ENCODE assay signal across 8 cellular contexts in genomic region chr15:59437473-59437776, GRCh38. TPM values are rescaled to one million over a fixed set of nuclear protein-coding genes. Genes with fewer than 3 reads are reported as not detected.
DNase-seq lines count a peak whose midpoint lies in the region; ATAC-seq and TF ChIP-seq lines count a peak whose summit lies in the region.

No MANE protein-coding gene starts in this region.

- no peaks in the 10 kb centered on the region for H3K36me3 Mint-ChIP-seq in activated naive CD4-positive, alpha-beta T cell treated with anti-CD3 and anti-CD28 coated beads, Interleukin-2, amount 50 U/mL, for 24 hours
- H3K36me3 Mint-ChIP-seq in activated naive CD8-positive, alpha-beta T cell treated with anti-CD3 and anti-CD28 coated beads for 36 hours, result no peaks in the 10 kb centered on the region

- ATAC-seq in right lobe of liver (no peak), upper lobe of left lung (ENCODE audit: low FRiP score in 2 of 2) (no peak), HG03045 (IDR thresholded peaks at IDR 0.05; ENCODE audit: unreplicated experiment) (no peak)

- H3K4me3 ChIP-seq in right lobe of liver (peak overlapping the region in 2 of 3 donors; percentile 31 to 44), upper lobe of left lung (peak overlapping the region in 3 of 4 donors; percentile 49 to 57 (median 55))

- H3K9me3 ChIP-seq in right lobe of liver (no peaks in the 10 kb centered on the region), upper lobe of left lung (no peaks in the 10 kb centered on the region)

- H3K36me3 ChIP-seq in right lobe of liver (no peaks in the 10 kb centered on the region), upper lobe of left lung (no peaks in the 10 kb centered on the region)

- H3K27ac ChIP-seq in right lobe of liver (no peak overlapping the region), upper lobe of left lung (no peak overlapping the region)

- H3K27me3 ChIP-seq in right lobe of liver (peaks cover 0 to 7% of the 10 kb centered on the region in 2 donors), upper lobe of left lung (peaks cover 0 to 5% (median 0%) of the 10 kb centered on the region in 4 donors)

- peaks cover 14% of the 10 kb centered on the region for H3K4me1 Mint-ChIP-seq in activated naive CD4-positive, alpha-beta T cell treated with anti-CD3 and anti-CD28 coated beads, Interleukin-2, amount 50 U/mL, for 24 hours
- H3K4me1 Mint-ChIP-seq in activated naive CD8-positive, alpha-beta T cell treated with anti-CD3 and anti-CD28 coated beads for 36 hours, result peaks cover 20% of the 10 kb centered on the region

- peak overlapping the region; percentile 82 for H3K4me3 Mint-ChIP-seq in activated naive CD4-positive, alpha-beta T cell treated with anti-CD3 and anti-CD28 coated beads, Interleukin-2, amount 50 U/mL, for 24 hours
- peak overlapping the region; percentile 78 for H3K4me3 Mint-ChIP-seq in activated naive CD8-positive, alpha-beta T cell treated with anti-CD3 and anti-CD28 coated beads for 36 hours

- TF ChIP-seq CTCF in right lobe of liver (IDR thresholded peaks at IDR 0.05) (no peak), upper lobe of left lung (IDR thresholded peaks at IDR 0.05) (no peak)

- no peak overlapping the region for H3K27ac Mint-ChIP-seq in activated naive CD4-positive, alpha-beta T cell treated with anti-CD3 and anti-CD28 coated beads, Interleukin-2, amount 50 U/mL, for 24 hours
- H3K27ac Mint-ChIP-seq in activated naive CD8-positive, alpha-beta T cell treated with anti-CD3 and anti-CD28 coated beads for 36 hours, result no peak overlapping the region

- peaks cover 29% of the 10 kb centered on the region for H3K27me3 Mint-ChIP-seq in activated naive CD4-positive, alpha-beta T cell treated with anti-CD3 and anti-CD28 coated beads, Interleukin-2, amount 50 U/mL, for 24 hours
- peaks cover 72% of the 10 kb centered on the region for H3K27me3 Mint-ChIP-seq in activated naive CD8-positive, alpha-beta T cell treated with anti-CD3 and anti-CD28 coated beads for 36 hours

- H3K4me1 ChIP-seq in right lobe of liver (peaks cover 0 to 7% (median 0%) of the 10 kb centered on the region in 4 donors), upper lobe of left lung (peaks cover 15 to 22% (median 17%) of the 10 kb centered on the region in 4 donors)

- DNase-seq in activated naive CD4-positive, alpha-beta T cell (lab: John Stamatoyannopoulos, UW), result no peak
- no peak for DNase-seq in activated naive CD8-positive, alpha-beta T cell treated with anti-CD3 and anti-CD28 coated beads for 36 hours
- no peak for DNase-seq in right lobe of liver
- no peak for DNase-seq in upper lobe of left lung
- DNase-seq in NCI-H510A treated with DMSO at 0.1 percent for 48 hours (lab: John Stamatoyannopoulos, UW), result no peak
- no peak for DNase-seq in CD1c-positive myeloid dendritic cell (ENCODE audit: extremely low spot score)

- 7% methylated on average over 14 of the region's 15 CpGs for WGBS in right lobe of liver (ENCODE audit: insufficient coverage, low coverage, low lambda C conversion rate, missing lambda C conversion rate)
- 6 to 7% methylated on average over 14 to 15 of the region's 15 CpGs for WGBS in upper lobe of left lung, 2 donors

- TF ChIP-seq POLR2A in right lobe of liver (IDR thresholded peaks at IDR 0.05) (no peak), upper lobe of left lung (IDR thresholded peaks at IDR 0.05) (no peak)

- intact Hi-C loops in right lobe of liver (cut with DNase I), result no loop called here

- no peaks in the 10 kb centered on the region for H3K9me3 Mint-ChIP-seq in activated naive CD4-positive, alpha-beta T cell treated with anti-CD3 and anti-CD28 coated beads, Interleukin-2, amount 50 U/mL, for 24 hours
- no peaks in the 10 kb centered on the region for H3K9me3 Mint-ChIP-seq in activated naive CD8-positive, alpha-beta T cell treated with anti-CD3 and anti-CD28 coated beads for 36 hours

- TF ChIP-seq EP300 in upper lobe of left lung (IDR thresholded peaks at IDR 0.05), result no peak

RNA-seq across cellular contexts. Expression of gene FAM81A, which starts 0.6 kb away (rescaled TPM):
- 1 to 10 TPM; 1.3 to 1.6 TPM for total RNA-seq in activated naive CD8-positive, alpha-beta T cell treated with anti-CD3 and anti-CD28 coated beads for 36 hours
- under 1 TPM in 1 of 6 experiments, not detected in 5; 0.18 TPM for total RNA-seq in right lobe of liver
- 10 to 100 TPM in 1 of 6 donors, 1 to 10 TPM in 1, under 1 TPM in 3, not detected in 1; 0.11 to 10.8 (median 0.80) TPM for total RNA-seq in upper lobe of left lung
